ENCODE assay signal across 13 cellular contexts in the genomic region with DNA sequence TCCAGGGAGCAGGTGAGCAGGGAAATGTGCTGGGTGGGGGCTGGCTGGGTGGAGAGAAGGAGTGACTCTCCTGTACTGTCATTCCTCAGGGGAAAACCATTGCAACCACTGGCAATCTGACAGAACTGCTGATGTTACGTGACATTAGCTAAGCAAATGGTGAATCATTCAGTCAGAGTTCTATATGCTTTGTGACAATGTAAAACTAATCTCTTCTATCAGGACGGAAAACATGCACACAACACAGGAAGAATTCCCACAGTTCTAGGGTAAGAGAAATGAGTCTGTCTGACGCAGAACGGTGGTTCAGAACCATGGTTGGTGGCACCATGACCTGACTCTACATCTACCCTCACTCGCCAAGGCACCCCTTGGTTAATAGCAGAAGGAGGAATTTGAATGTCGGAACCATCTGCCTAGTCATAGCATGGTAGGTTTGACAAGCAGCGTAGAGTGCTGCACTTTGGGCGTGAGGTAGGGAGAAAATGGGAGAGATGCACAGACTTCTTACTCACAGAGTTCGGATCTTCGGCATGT.
DNase-seq lines count a peak whose midpoint lies in the region; ATAC-seq and TF ChIP-seq lines count a peak whose summit lies in the region.
"Had no signal": no experiment of that assay in that cellular context is flagged by ENCODE, and none has a peak within 500 bp of the region (broad histone marks: within the 10 kb centered on the region; RNA-seq: fewer than 3 reads in every experiment).

No MANE protein-coding gene starts in this region.

- peaks cover 4% of the 10 kb centered on the region for H3K27me3 Mint-ChIP-seq in activated CD4-positive, alpha-beta T cell treated with anti-CD3 and anti-CD28 coated beads, Interleukin-2, amount 10 ng/mL, durations not matched to agents 24 days and 14 days
- H3K27me3 Mint-ChIP-seq in stimulated activated memory B cell treated with anti-CD40 and anti-IgM and Interleukin-4, amounts not matched to agents 10 μg/mL and 1 μg/mL and 100 μg/mL, for 72 hours, result peaks cover 14% of the 10 kb centered on the region

- no peak overlapping the region for H4K91ac ChIP-seq in IMR-90 (ENCODE audit: insufficient read depth, low read depth, low read length)

- CTCF ChIA-PET in IMR-90 (lab: Yijun Ruan, JAX) (no interaction called here), mammary epithelial cell (lab: Charles Lee; ENCODE audit: low non-redundant PET) (no interaction called here)

- H3K9me3 Mint-ChIP-seq in activated CD4-positive, alpha-beta T cell treated with anti-CD3 and anti-CD28 coated beads, Interleukin-2, amount 10 ng/mL, durations not matched to agents 24 days and 14 days, result peaks cover 4% of the 10 kb centered on the region
- H3K9me3 Mint-ChIP-seq in stimulated activated memory B cell treated with anti-CD40 and anti-IgM and Interleukin-4, amounts not matched to agents 10 μg/mL and 1 μg/mL and 100 μg/mL, for 72 hours, result no peaks in the 10 kb centered on the region

- H3K27me3 ChIP-seq in IMR-90 (ENCODE audit: control insufficient read depth, insufficient read depth, low read length) (no peaks in the 10 kb centered on the region), mammary epithelial cell (ENCODE audit: insufficient read depth, low read length) (no peaks in the 10 kb centered on the region), SJCRH30 (no peaks in the 10 kb centered on the region)
- H3K27me3 ChIP-seq: transverse colon had no signal

- intact Hi-C loops in activated CD4-positive, alpha-beta T cell treated with anti-CD3 and anti-CD28 coated beads, Interleukin-2, amount 10 ng/mL, durations not matched to agents 24 days and 14 days (cut with micrococcal nuclease), result loop anchor here (1.0 kb wide), 3 partner anchors 13 to 29 kb away; no protein-coding TSS in a partner anchor
- intact Hi-C loops in IMR-90 (cut with micrococcal nuclease), result no loop called here
- intact Hi-C loops in mammary epithelial cell (cut with micrococcal nuclease), result no loop called here

- H3K36me3 ChIP-seq in IMR-90 (ENCODE audit: control insufficient read depth, insufficient read depth, low read length), result no peaks in the 10 kb centered on the region
- no peaks in the 10 kb centered on the region for H3K36me3 ChIP-seq in mammary epithelial cell (ENCODE audit: insufficient read depth, low read length)
- no peaks in the 10 kb centered on the region for H3K36me3 ChIP-seq in SJCRH30
- H3K36me3 ChIP-seq: MG63, transverse colon had no signal

- H3K27ac ChIP-seq in IMR-90 (ENCODE audit: insufficient read depth, low read length) (no peak overlapping the region), mammary epithelial cell (ENCODE audit: insufficient read depth, low read depth, low read length) (no peak overlapping the region), SJCRH30 (no peak overlapping the region)
- H3K27ac ChIP-seq: transverse colon, VCaP had no signal

- no peak overlapping the region for H3K9ac ChIP-seq in IMR-90 (ENCODE audit: low read depth, low read length)
- H3K9ac ChIP-seq in mammary epithelial cell (ENCODE audit: insufficient read depth, low read length), result no peak overlapping the region

- H2BK20ac ChIP-seq in IMR-90 (ENCODE audit: low read depth, low read length), result no peak overlapping the region

- peaks cover 12% of the 10 kb centered on the region for H3K4me1 Mint-ChIP-seq in activated CD4-positive, alpha-beta T cell treated with anti-CD3 and anti-CD28 coated beads, Interleukin-2, amount 10 ng/mL, durations not matched to agents 24 days and 14 days
- no peaks in the 10 kb centered on the region for H3K4me1 Mint-ChIP-seq in stimulated activated memory B cell treated with anti-CD40 and anti-IgM and Interleukin-4, amounts not matched to agents 10 μg/mL and 1 μg/mL and 100 μg/mL, for 72 hours

- in situ Hi-C loops in IMR-90 (cut with MboI; ENCODE audit: low sequenced_read_pairs) (loop anchor here (25.0 kb wide), 1 partner anchor 561 kb away; no protein-coding TSS in a partner anchor), mammary epithelial cell (cut with MboI; ENCODE audit: low sequenced_read_pairs in 2 of 2) (no loop called here)

- dilution Hi-C loops in IMR-90 (cut with HindIII; ENCODE audit: low sequenced_read_pairs, unreplicated experiment), result no loop called here
- dilution Hi-C loops in mammary epithelial cell (cut with HindIII; ENCODE audit: low sequenced_read_pairs), result no loop called here

- H4K8ac ChIP-seq in IMR-90 (ENCODE audit: low read depth in 2 of 2, low read length in 2 of 2), result no peak overlapping the region

- no peak overlapping the region for H4K5ac ChIP-seq in IMR-90 (ENCODE audit: low read depth, low read length)

- no peaks in the 10 kb centered on the region for H3K9me3 ChIP-seq in IMR-90 (ENCODE audit: control insufficient read depth, insufficient read depth, low read length)
- no peaks in the 10 kb centered on the region for H3K9me3 ChIP-seq in mammary epithelial cell (replicated peaks; ENCODE audit: insufficient read depth, low read length)
- H3K9me3 ChIP-seq in SJCRH30 (replicated peaks), result no peaks in the 10 kb centered on the region
- H3K9me3 ChIP-seq: MG63, transverse colon had no signal

- no peaks in the 10 kb centered on the region for H3K4me1 ChIP-seq in IMR-90 (ENCODE audit: control insufficient read depth, insufficient read depth, low read length)
- H3K4me1 ChIP-seq in mammary epithelial cell (ENCODE audit: insufficient read depth, low read length), result no peaks in the 10 kb centered on the region
- H3K4me1 ChIP-seq in SJCRH30, result no peaks in the 10 kb centered on the region
- H3K4me1 ChIP-seq: transverse colon had no signal

- no peak for ATAC-seq in IMR-90 (ENCODE audit: low read depth)
- ATAC-seq in stimulated activated memory B cell treated with anti-CD40 and anti-IgM and Interleukin-4, amounts not matched to agents 10 μg/mL and 1 μg/mL and 100 μg/mL, for 72 hours, result peak; percentile 10
- ATAC-seq in HG03196 (IDR thresholded peaks at IDR 0.05; ENCODE audit: unreplicated experiment), result no peak

- no peak overlapping the region for H2BK5ac ChIP-seq in IMR-90 (ENCODE audit: low read depth, low read length, poor library complexity, severe bottlenecking)

- no peak overlapping the region for H2BK15ac ChIP-seq in IMR-90 (ENCODE audit: low read depth, low read length)

- no peaks in the 10 kb centered on the region for H4K20me1 ChIP-seq in IMR-90 (ENCODE audit: insufficient read depth, low read length)
- H4K20me1 ChIP-seq in mammary epithelial cell (ENCODE audit: insufficient read depth, low read length), result no peaks in the 10 kb centered on the region

- no peak overlapping the region for H3K56ac ChIP-seq in IMR-90 (ENCODE audit: extremely low read depth, insufficient read depth, low read length)

- no peak overlapping the region for H3K4ac ChIP-seq in IMR-90 (ENCODE audit: low read depth, low read length)

- H3K4me2 ChIP-seq in IMR-90 (ENCODE audit: low read depth, low read length), result no peak overlapping the region
- H3K4me2 ChIP-seq in mammary epithelial cell (ENCODE audit: insufficient read depth, low read depth, low read length), result no peak overlapping the region

- TF ChIP-seq CTCF in IMR-90 (conservative IDR thresholded peaks at IDR 0.05; ENCODE audit: low read depth, low read length) (no peak), mammary epithelial cell (conservative IDR thresholded peaks at IDR 0.05 in 1 of 2, IDR thresholded peaks at IDR 0.05 in 1 of 2; ENCODE audit: extremely low read depth in 1 of 2, insufficient read depth in 1 of 2, low read depth in 1 of 2, low read length in 2 of 2) (no peak)

- H3K23ac ChIP-seq in IMR-90 (ENCODE audit: low read depth, low read length), result no peak overlapping the region

- H3K79me1 ChIP-seq in IMR-90 (ENCODE audit: low read depth in 1 of 2, low read length in 2 of 2), result no peaks in the 10 kb centered on the region

- BruUV-seq in IMR-90 (replicated peaks; lab: Mats Ljungman, UMichigan), result no TSS peak
- BruUV-seq in mammary epithelial cell (replicated peaks; lab: Mats Ljungman, UMichigan), result no TSS peak

- peak overlapping the region; percentile 21 for H3K4me3 Mint-ChIP-seq in activated CD4-positive, alpha-beta T cell treated with anti-CD3 and anti-CD28 coated beads, Interleukin-2, amount 10 ng/mL, durations not matched to agents 24 days and 14 days
- H3K4me3 Mint-ChIP-seq in stimulated activated memory B cell treated with anti-CD40 and anti-IgM and Interleukin-4, amounts not matched to agents 10 μg/mL and 1 μg/mL and 100 μg/mL, for 72 hours, result no peak overlapping the region

- peak overlapping the region; percentile 92 for H3K27ac Mint-ChIP-seq in activated CD4-positive, alpha-beta T cell treated with anti-CD3 and anti-CD28 coated beads, Interleukin-2, amount 10 ng/mL, durations not matched to agents 24 days and 14 days
- no peak overlapping the region for H3K27ac Mint-ChIP-seq in stimulated activated memory B cell treated with anti-CD40 and anti-IgM and Interleukin-4, amounts not matched to agents 10 μg/mL and 1 μg/mL and 100 μg/mL, for 72 hours

- TF ChIP-seq RAD21 in IMR-90 (IDR thresholded peaks at IDR 0.05; ENCODE audit: low read length), result no peak

- TF ChIP-seq POLR2A in IMR-90 (IDR thresholded peaks at IDR 0.05; ENCODE audit: low read depth, low read length), result no peak

- no peak for DNase-seq in activated CD4-positive, alpha-beta T cell treated with anti-CD3 and anti-CD28 coated beads, Interleukin-2, amount 10 ng/mL, durations not matched to agents 24 days and 14 days
- no peak for DNase-seq in activated CD4-positive, alpha-beta T cell treated with anti-CD3 and anti-CD28 coated beads, Interleukin-2, amount 50 U/mL, for 1 hour
- DNase-seq in IMR-90 (peak; percentile 1), mammary epithelial cell (peak; percentile 22), NAMALWA (ENCODE audit: low spot score) (no peak), SJCRH30 (no peak)
- DNase-seq: kidney, MG63, NCI-H446, transverse colon had no signal

- H3K36me3 Mint-ChIP-seq in activated CD4-positive, alpha-beta T cell treated with anti-CD3 and anti-CD28 coated beads, Interleukin-2, amount 10 ng/mL, durations not matched to agents 24 days and 14 days (ENCODE audit: low read depth), result no peaks in the 10 kb centered on the region
- H3K36me3 Mint-ChIP-seq in stimulated activated memory B cell treated with anti-CD40 and anti-IgM and Interleukin-4, amounts not matched to agents 10 μg/mL and 1 μg/mL and 100 μg/mL, for 72 hours, result no peaks in the 10 kb centered on the region

- no peak overlapping the region for H2AK9ac ChIP-seq in IMR-90 (replicated peaks; ENCODE audit: low read depth, low read length, poor library complexity)

- no peaks in the 10 kb centered on the region for H3K9me1 ChIP-seq in IMR-90 (ENCODE audit: insufficient read depth, low read length)

- WGBS in IMR-90 (ENCODE audit: extremely low coverage in 2 of 2, insufficient read length in 1 of 2), 2 experiments, result 83% methylated on average over 3 of the region's 10 CpGs; no CpG with 5 or more reads in 1 of the 2 experiments
- 97% methylated on average over 9 of the region's 10 CpGs for WGBS in mammary epithelial cell (ENCODE audit: low coverage, missing lambda C conversion rate)

- H2AFZ ChIP-seq in IMR-90 (replicated peaks; ENCODE audit: low read length, poor library complexity) (peak overlapping the region; percentile 63), mammary epithelial cell (ENCODE audit: low read depth, low read length) (no peak overlapping the region)

- H3K18ac ChIP-seq in IMR-90 (ENCODE audit: low read depth, low read length), result no peak overlapping the region

- POLR2A ChIA-PET in IMR-90 (lab: Charles Lee; ENCODE audit: unreplicated experiment), result no interaction called here

- H3K79me2 ChIP-seq in mammary epithelial cell (ENCODE audit: insufficient read depth, low read length), result no peaks in the 10 kb centered on the region

- H2AK5ac ChIP-seq in IMR-90 (ENCODE audit: low read depth, low read length), result no peak overlapping the region

- H3K4me3 ChIP-seq in IMR-90 (ENCODE audit: insufficient read depth, low read depth, low read length) (no peak overlapping the region), mammary epithelial cell (replicated peaks in 1 of 3; ENCODE audit: insufficient read depth in 1 of 3, low read depth in 2 of 3, low read length in 3 of 3) (no peak overlapping the region), SJCRH30 (no peak overlapping the region)
- H3K4me3 ChIP-seq: MG63, transverse colon had no signal

- no peak overlapping the region for H3K14ac ChIP-seq in IMR-90 (replicated peaks; ENCODE audit: low read depth, low read length)

- H2BK120ac ChIP-seq in IMR-90 (ENCODE audit: low read depth, low read length), result no peak overlapping the region

Comparison
In these comparisons a context has a peak if more than half of its experiments do, and no peak if none do; other contexts are left out.
1. DNase-seq: peak in IMR-90 (single experiment) and mammary epithelial cell (single experiment); none in activated CD4-positive, alpha-beta T cell treated with anti-CD3 and anti-CD28 coated beads, Interleukin-2, amount 10 ng/mL, durations not matched to agents 24 days and 14 days (single experiment), activated CD4-positive, alpha-beta T cell treated with anti-CD3 and anti-CD28 coated beads, Interleukin-2, amount 50 U/mL, for 1 hour (single experiment), NAMALWA (single experiment) and SJCRH30 (0 of 2).